ENCODE assay signal across 8 cellular contexts in the genomic region with DNA sequence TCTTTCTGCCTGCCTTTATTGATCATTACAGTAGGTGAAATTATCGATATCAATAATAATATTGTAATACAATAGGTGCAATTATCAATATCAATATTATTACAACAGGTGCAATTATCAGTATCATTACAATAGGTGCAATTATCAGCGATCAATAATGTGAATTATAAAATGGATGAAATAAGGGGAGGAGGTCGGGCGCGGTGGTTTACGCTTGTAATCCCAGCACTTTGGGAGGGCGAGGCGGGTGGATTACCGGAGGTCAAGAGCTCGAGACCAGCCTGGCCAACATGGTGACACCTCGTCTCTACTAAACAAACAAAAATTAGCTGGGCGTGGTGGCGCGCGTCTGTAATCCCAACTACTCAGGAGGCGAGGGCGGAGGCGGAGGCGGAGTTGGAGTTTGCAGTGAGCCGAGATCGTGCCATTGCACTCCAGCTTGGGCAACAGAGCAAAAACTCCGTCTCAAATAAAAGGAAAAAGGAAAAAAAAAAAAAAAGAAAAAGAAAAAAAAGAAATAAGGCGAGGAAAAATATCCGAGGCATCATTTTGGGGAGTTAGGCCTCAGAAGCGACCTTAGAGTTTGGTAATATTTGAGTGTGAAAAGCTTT. TPM values are rescaled to one million over a fixed set of nuclear protein-coding genes. Genes with fewer than 3 reads are reported as not detected.
DNase-seq lines count a peak whose midpoint lies in the region; ATAC-seq, FAIRE-seq and TF ChIP-seq lines count a peak whose summit lies in the region.

No MANE protein-coding gene starts in this region.

- H3K27me3 ChIP-seq in GM12878 (replicated peaks in 1 of 2; ENCODE audit: control insufficient read depth in 2 of 2, insufficient read depth in 2 of 2, low read length in 1 of 2) (no peaks in the 10 kb centered on the region), skeletal muscle tissue (ENCODE audit: control insufficient read depth in 3 of 3, insufficient read depth in 3 of 3, low read length in 3 of 3) (no peaks in the 10 kb centered on the region)

- H3K36me3 ChIP-seq in GM12878 (ENCODE audit: control insufficient read depth in 2 of 2, insufficient read depth in 2 of 2, low read length in 1 of 2) = no peaks in the 10 kb centered on the region
- peaks cover 0 to 5% (median 0%) of the 10 kb centered on the region in 3 donors for H3K36me3 ChIP-seq in skeletal muscle tissue (ENCODE audit: control insufficient read depth in 3 of 3, insufficient read depth in 3 of 3, low read length in 3 of 3)

- CTCF ChIA-PET in GM12878 (lab: Yijun Ruan, JAX) = interaction anchor here (0.7 to 4.8 kb wide), 10 partner anchors 34 to 704 kb away, joined by 3 to 44 read pairs (median 10); no protein-coding TSS in a partner anchor

- H3K4me2 ChIP-seq in GM12878 (ENCODE audit: control insufficient read depth, insufficient read depth) = peak overlapping the region; percentile 72

- no peak for FAIRE-seq in GM12878 (lab: Jason Lieb, UNC)

- H3K4me3 ChIP-seq in GM12878 (peak overlapping the region; percentile 75), iPS-18c (ENCODE audit: insufficient read depth, low read depth, low read length) (peak overlapping the region; percentile 96), skeletal muscle tissue (ENCODE audit: low read length in 3 of 3) (peak overlapping the region; percentile 75 to 96 (median 92))

- POLR2A ChIA-PET in GM12878 (lab: Charles Lee) = interaction anchor here (0.5 kb wide), 2 partner anchors 451 to 712 kb away, joined by 5 to 6 read pairs; no protein-coding TSS in a partner anchor

- BruUV-seq in GM12878 (replicated peaks; lab: Mats Ljungman, UMichigan) = TSS peak; percentile 75

- H4K20me1 ChIP-seq in GM12878 (ENCODE audit: control insufficient read depth, insufficient read depth) = no peaks in the 10 kb centered on the region

- TF ChIP-seq POLR2A in GM12878 (IDR thresholded peaks at IDR 0.05; ENCODE audit: low read depth, low read length) = no peak
- TF ChIP-seq POLR2A in GM18505 (IDR thresholded peaks at IDR 0.05; ENCODE audit: borderline replicate concordance, extremely low read depth, insufficient read depth, insufficient read length) = no peak

- TF ChIP-seq EP300 in GM12878 (IDR thresholded peaks at IDR 0.05; ENCODE audit: borderline replicate concordance in 1 of 2, control insufficient read depth in 1 of 2, low read depth in 2 of 2, low read length in 2 of 2) = no peak

- WGBS in GM12878 (ENCODE audit: insufficient coverage, insufficient replicate concordance, low lambda C conversion rate, missing lambda C conversion rate) = under 1% methylated on average over 25 of the region's 25 CpGs

- H3K9me3 ChIP-seq in GM12878 (replicated peaks; ENCODE audit: control insufficient read depth, insufficient read depth, low read length) (no peaks in the 10 kb centered on the region), iPS-18c (ENCODE audit: control insufficient read depth, insufficient read depth, low read length) (no peaks in the 10 kb centered on the region), skeletal muscle tissue (ENCODE audit: control insufficient read depth in 3 of 3, low read length in 3 of 3) (no peaks in the 10 kb centered on the region)

- intact Hi-C loops in GM12878 (cut with micrococcal nuclease; ENCODE audit: unreplicated experiment) = loop anchor here (5.0 to 10.0 kb wide), 3 partner anchors 495 to 708 kb away; a partner anchor contains a TSS

- no peak for TF ChIP-seq RAD21 in GM12878 (IDR thresholded peaks at IDR 0.05; ENCODE audit: insufficient read depth, low read depth, low read length)

- RAD21 ChIA-PET in GM12878 (lab: Charles Lee; ENCODE audit: unreplicated experiment) = interaction anchor here (2.7 kb wide), 1 partner anchor 157 kb away, joined by 10 read pairs; no protein-coding TSS in a partner anchor

- in situ Hi-C loops in GM12878 (cut with MboI) = no loop called here

- H3K27ac ChIP-seq in GM12878 (ENCODE audit: control insufficient read depth, insufficient read depth) (peak overlapping the region; percentile 67; the same call in 1 of the 2 replicates), skeletal muscle tissue (ENCODE audit: low read depth, low read length) (peak overlapping the region; percentile 99)

- peak; percentile 71 for DNase-seq in EH (ENCODE audit: low read depth)
- peak; percentile 75 for DNase-seq in NCI-H1417 treated with DMSO at 0.1 percent for 48 hours (lab: John Stamatoyannopoulos, UW)
- DNase-seq in T-helper 22 cell (ENCODE audit: low read depth) = peak; percentile 48
- DNase-seq in GM12878 (ENCODE audit: low read depth, low spot score) = no peak

- SMC1A ChIA-PET in GM12878 (lab: Charles Lee; ENCODE audit: uncharacterized antibody, unreplicated experiment) = interaction anchor here (0.6 to 2.1 kb wide), 2 partner anchors 157 to 581 kb away, joined by 3 to 6 read pairs; no protein-coding TSS in a partner anchor

- peak overlapping the region; percentile 69 for H2AFZ ChIP-seq in GM12878 (ENCODE audit: control insufficient read depth, low read depth, low read length)

- TF ChIP-seq CTCF in GM12878 (IDR thresholded peaks at IDR 0.05 in 2 of 3, conservative IDR thresholded peaks at IDR 0.05 in 1 of 3; ENCODE audit: control insufficient read depth in 2 of 3, extremely low read depth in 1 of 3, insufficient read depth in 1 of 3, low read depth in 3 of 3, low read length in 3 of 3) = no peak

- H3K4me1 ChIP-seq in GM12878 (ENCODE audit: control insufficient read depth, insufficient read depth, low read length) (peaks cover 9% of the 10 kb centered on the region), skeletal muscle tissue (ENCODE audit: control insufficient read depth in 3 of 3, insufficient read depth in 3 of 3, low read length in 3 of 3) (peaks cover 13 to 18% (median 17%) of the 10 kb centered on the region in 3 donors)

- peak overlapping the region; percentile 70; the same call in 1 of the 2 replicates for H3K9ac ChIP-seq in GM12878 (ENCODE audit: control insufficient read depth, insufficient read depth, low read length)
- H3K9ac ChIP-seq in skeletal muscle tissue (ENCODE audit: low read depth in 1 of 3, low read length in 3 of 3) = peak overlapping the region; percentile 90 to 99 (median 98)

- ATAC-seq in GM12878 = peak; percentile 39
- no peak for ATAC-seq in GM18505 (IDR thresholded peaks at IDR 0.05; ENCODE audit: unreplicated experiment)
- no peak for ATAC-seq in HG02610 (IDR thresholded peaks at IDR 0.05; ENCODE audit: unreplicated experiment)

- peaks cover 44% of the 10 kb centered on the region for H3K79me2 ChIP-seq in GM12878 (ENCODE audit: control insufficient read depth, insufficient read depth, low read length)

TF ChIP-seq in GM12878, 131 proteins besides CTCF, POLR2A, EP300 and RAD21 (continues in another document):
- TF ChIP-seq IKZF2 (IDR thresholded peaks at IDR 0.05) (0 out of 4 replicates have a peak, but pooled peaks of 1 of the 2 experiments have one; percentile 12), ZNF274 (IDR thresholded peaks at IDR 0.05; ENCODE audit: insufficient read depth, insufficient read length) (no peak), EGR1 (IDR thresholded peaks at IDR 0.05; ENCODE audit: borderline replicate concordance in 1 of 2, low read depth in 2 of 2, low read length in 2 of 2) (peak in 1 of 2 experiments; percentile 43; a peak in 1 of 3 replicates)

RNA-seq across cellular contexts. Expression of a gene that starts 0.6 kb away (rescaled TPM):
- total RNA-seq in GM12878 (2013; cell fraction: nucleolus; rRNA removed) = 109 and 110 TPM in 2 replicates
- 61.2 and 68.1 TPM in 2 replicates for total RNA-seq in GM12878 (2014; rRNA removed)
- total RNA-seq in GM12878 (2014; rRNA removed; fragmentation: Illumina TruSeq; extraction: Trizol) = 88.3 and 90.2 TPM in 2 replicates
- 60.2 and 63.1 TPM in 2 replicates for total RNA-seq in GM12878 (2021)
- polyA plus RNA-seq in GM12878 (2011; ENCODE audit: low read depth) = 19.6 TPM
- polyA plus RNA-seq in GM12878 (2011; rRNA removed) = 51.8 and 86.2 TPM in 2 replicates
- polyA plus RNA-seq in GM12878 (2011; cell fraction: cytosol; rRNA removed) = 22.8 and 49.6 TPM in 2 replicates
- polyA plus RNA-seq in GM12878 (2011; cell fraction: nucleus; rRNA removed) = 20.1 and 44.3 TPM in 2 replicates
- 40.0 and 41.6 TPM in 2 replicates for polyA plus RNA-seq in GM12878 (2012)
- 82.4 and 103 TPM in 2 replicates for polyA plus RNA-seq in GM12878 (2014; fragmentation: Illumina TruSeq; extraction: Trizol)
- polyA plus RNA-seq in GM12878 (2014; fragmentation: Nextera tagmentation; extraction: Ambion mirVana) = 10 to 100 TPM; 29.9 to 58.5 TPM
- 64.5 and 74.2 TPM in 2 replicates for polyA plus RNA-seq in GM12878 (2014; rRNA removed)
- polyA plus RNA-seq in GM12878 (2016; fragmentation: Nextera tagmentation; extraction: Ambion mirVana) = 100 to 1,000 TPM; 113 to 122 TPM
- polyA minus RNA-seq in GM12878 (2011; rRNA and poly(A)+ RNA removed) = 11.2 and 23.2 TPM in 2 replicates
- 18.8 and 22.9 TPM in 2 replicates for polyA minus RNA-seq in GM12878 (2011; cell fraction: cytosol; rRNA and poly(A)+ RNA removed)
- polyA minus RNA-seq in GM12878 (2011; cell fraction: nucleus; rRNA and poly(A)+ RNA removed) = 16.2 and 27.7 TPM in 2 replicates
- 50.1 TPM for total RNA-seq in skeletal muscle tissue

RNA-seq across cellular contexts. Expression of a gene that starts 32.4 kb away (rescaled TPM):
- total RNA-seq in GM12878 (2013; cell fraction: nucleolus; rRNA removed) = 23.3 and 27.0 TPM in 2 replicates
- 89.2 and 104 TPM in 2 replicates for total RNA-seq in GM12878 (2014; rRNA removed)
- total RNA-seq in GM12878 (2014; rRNA removed; fragmentation: Illumina TruSeq; extraction: Trizol) = 98.1 and 105 TPM in 2 replicates
- 150 and 160 TPM in 2 replicates for total RNA-seq in GM12878 (2021)
- polyA plus RNA-seq in GM12878 (2011; ENCODE audit: low read depth) = 56.6 TPM
- 93.9 and 172 TPM in 2 replicates for polyA plus RNA-seq in GM12878 (2011; rRNA removed)
- polyA plus RNA-seq in GM12878 (2011; cell fraction: cytosol; rRNA removed) = 43.4 and 48.7 TPM in 2 replicates
- polyA plus RNA-seq in GM12878 (2011; cell fraction: nucleus; rRNA removed) = 22.4 and 46.6 TPM in 2 replicates
- polyA plus RNA-seq in GM12878 (2012) = 68.8 and 94.4 TPM in 2 replicates
- polyA plus RNA-seq in GM12878 (2014; fragmentation: Illumina TruSeq; extraction: Trizol) = 108 and 124 TPM in 2 replicates
- polyA plus RNA-seq in GM12878 (2014; fragmentation: Nextera tagmentation; extraction: Ambion mirVana) = 100 to 1,000 TPM; 479 to 565 TPM
- 101 and 103 TPM in 2 replicates for polyA plus RNA-seq in GM12878 (2014; rRNA removed)
- 100 to 1,000 TPM; 486 to 493 TPM for polyA plus RNA-seq in GM12878 (2016; fragmentation: Nextera tagmentation; extraction: Ambion mirVana)
- 13.6 and 15.9 TPM in 2 replicates for polyA minus RNA-seq in GM12878 (2011; rRNA and poly(A)+ RNA removed)
- 9.5 and 14.2 TPM in 2 replicates for polyA minus RNA-seq in GM12878 (2011; cell fraction: cytosol; rRNA and poly(A)+ RNA removed)
- 8.7 and 11.8 TPM in 2 replicates for polyA minus RNA-seq in GM12878 (2011; cell fraction: nucleus; rRNA and poly(A)+ RNA removed)
- 20.9 TPM for total RNA-seq in skeletal muscle tissue
